27 cellular contexts compared by ENCODE assay signal in the genomic region with DNA sequence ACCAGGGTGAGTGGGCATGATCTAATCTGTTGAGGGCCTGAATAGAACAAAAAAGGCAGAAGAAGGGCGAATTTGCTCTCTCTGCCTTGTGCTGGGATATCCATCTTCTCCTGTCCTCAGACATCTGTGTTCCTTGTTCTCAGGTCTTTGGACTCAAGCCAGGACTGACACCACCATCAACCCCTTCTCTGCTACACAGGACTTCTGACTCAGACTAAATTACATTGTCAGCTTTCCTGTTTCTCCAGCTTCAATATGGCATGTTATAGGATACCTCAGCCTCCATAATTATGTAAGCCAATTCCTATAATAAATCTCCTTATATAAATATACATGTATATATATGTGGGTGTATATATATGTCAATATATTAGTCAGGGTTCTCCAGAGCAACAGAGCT. TPM values are rescaled to one million over a fixed set of nuclear protein-coding genes. Genes with fewer than 3 reads are reported as not detected.
A peak's percentile ranks its signal among the peaks of the same experiment; 100 is the strongest.
DNase-seq lines count a peak whose midpoint lies in the region; FAIRE-seq and TF ChIP-seq lines count a peak whose summit lies in the region.
"Had no signal": no experiment of that assay in that cellular context is flagged by ENCODE, and none has a peak within 500 bp of the region (broad histone marks: within the 10 kb centered on the region; RNA-seq: fewer than 3 reads in every experiment).

No MANE protein-coding gene starts in this region.

- no peaks in the 10 kb centered on the region for H3K36me3 ChIP-seq in sigmoid colon
- H3K36me3 ChIP-seq: adrenal gland, heart left ventricle, Peyer's patch, upper lobe of right lung had no signal

- no peaks in the 10 kb centered on the region for H3K4me1 ChIP-seq in sigmoid colon
- H3K4me1 ChIP-seq: adrenal gland, Peyer's patch, upper lobe of right lung had no signal

- intact Hi-C loops in sigmoid colon (cut with DNase I): no loop called here

- no peaks in the 10 kb centered on the region for H3K27me3 ChIP-seq in sigmoid colon
- H3K27me3 ChIP-seq: adrenal gland, heart left ventricle, Peyer's patch, upper lobe of right lung had no signal

- H3K4me3 Mint-ChIP-seq in endothelial cell (ENCODE audit: unreplicated experiment): no peak overlapping the region
- H3K4me3 Mint-ChIP-seq: CD4-positive, alpha-beta T cell; IgD-negative memory B cell; memory B cell; naive B cell; T-helper 17 cell had no signal

- no peaks in the 10 kb centered on the region for H3K27me3 Mint-ChIP-seq in endothelial cell (ENCODE audit: unreplicated experiment)
- H3K27me3 Mint-ChIP-seq: CD4-positive, alpha-beta T cell; naive B cell had no signal

- WGBS in sigmoid colon, 2 donors: 48 to 69% methylated on average over 1 of the region's 1 CpG

- DNase-seq in DMS 273 (lab: John Stamatoyannopoulos, UW; ENCODE audit: unreplicated experiment) (peak; percentile 85), LHCN-M2 (ENCODE audit: low read depth) (peak; percentile 45), SHP77 (lab: John Stamatoyannopoulos, UW) (peak; percentile 78 to 82), glomerular endothelial cell (ENCODE audit: extremely low read depth, low read depth, low spot score) (peak; percentile 5), endothelial cell (ENCODE audit: low spot score) (no peak), sigmoid colon (no peak), SW 1271 (lab: John Stamatoyannopoulos, UW) (no peak), H54 (ENCODE audit: insufficient read length, low spot score) (no peak)
- DNase-seq: activated CD4-positive, alpha-beta T cell treated with anti-CD3 and anti-CD28 coated beads for 4 hours; activated naive CD4-positive, alpha-beta T cell; activated T-cell treated with anti-CD3 and anti-CD28 coated beads, Interleukin-2, amount 50 U/mL, for 48 hours; adrenal gland; CD4-positive, alpha-beta T cell; DMS153; GF-D8; heart left ventricle; left cardiac atrium; naive B cell; nucleus accumbens; Peyer's patch; substantia nigra; T-helper 17 cell; upper lobe of right lung had no signal

- TF ChIP-seq POLR2A in sigmoid colon (IDR thresholded peaks at IDR 0.05): no peak
- no peak for TF ChIP-seq POLR2A in H54 (IDR thresholded peaks at IDR 0.05; ENCODE audit: low read depth, low read length)

- no peaks in the 10 kb centered on the region for H3K9me3 Mint-ChIP-seq in endothelial cell (ENCODE audit: unreplicated experiment)
- H3K9me3 Mint-ChIP-seq: CD4-positive, alpha-beta T cell; IgD-negative memory B cell; memory B cell had no signal

- H3K4me1 Mint-ChIP-seq in endothelial cell (ENCODE audit: unreplicated experiment): no peaks in the 10 kb centered on the region
- H3K4me1 Mint-ChIP-seq: T-helper 17 cell had no signal

- no peak for TF ChIP-seq EP300 in sigmoid colon (IDR thresholded peaks at IDR 0.05)

- FAIRE-seq in H54 (lab: Jason Lieb, UNC): no peak
- FAIRE-seq: GM18507 had no signal

- H3K4me3 ChIP-seq in sigmoid colon: no peak overlapping the region
- H3K4me3 ChIP-seq: adrenal gland, coronary artery, heart left ventricle, Peyer's patch, upper lobe of right lung had no signal

- H3K9me3 ChIP-seq in sigmoid colon: no peaks in the 10 kb centered on the region
- H3K9me3 ChIP-seq: adrenal gland, Peyer's patch, upper lobe of right lung had no signal

- TF ChIP-seq CTCF in endothelial cell (IDR thresholded peaks at IDR 0.05; ENCODE audit: unreplicated experiment) (no peak), sigmoid colon (IDR thresholded peaks at IDR 0.05) (no peak)

- H3K36me3 Mint-ChIP-seq in endothelial cell (ENCODE audit: low read depth, unreplicated experiment): no peaks in the 10 kb centered on the region
- H3K36me3 Mint-ChIP-seq: IgD-negative memory B cell, memory B cell, naive B cell had no signal

- no peak overlapping the region for H3K27ac ChIP-seq in sigmoid colon
- H3K27ac ChIP-seq: adrenal gland, coronary artery, heart left ventricle, Peyer's patch, upper lobe of right lung had no signal

- H3K27ac Mint-ChIP-seq in endothelial cell (ENCODE audit: unreplicated experiment): no peak overlapping the region
- H3K27ac Mint-ChIP-seq: CD4-positive, alpha-beta T cell; IgD-negative memory B cell; memory B cell; naive B cell; T-helper 17 cell had no signal

RNA-seq across cellular contexts. Expression of gene SLCO6A1, which starts 40.8 kb away (rescaled TPM):
- total RNA-seq in LHCN-M2 (2014; rRNA removed) (not detected in 2 replicates), glomerular endothelial cell (not detected in 2 replicates), endothelial cell (ENCODE audit: unreplicated experiment) (0.51 TPM), sigmoid colon (not detected)
- polyA plus RNA-seq in LHCN-M2 (2012): not detected
- not detected for polyA plus RNA-seq in sigmoid colon
- total RNA-seq: adrenal gland; CD4-positive, alpha-beta T cell; heart left ventricle; left cardiac atrium; Peyer's patch; T-helper 17 cell; upper lobe of right lung had no signal
- polyA plus RNA-seq: heart left ventricle, IgD-negative memory B cell had no signal

Comparison
In these comparisons a context has a peak if more than half of its experiments do, and no peak if none do; other contexts are left out.
1. DNase-seq: peak in DMS 273 (single experiment), LHCN-M2 (single experiment), SHP77 (2 of 2) and glomerular endothelial cell (single experiment); none in endothelial cell (single experiment), sigmoid colon (single experiment), SW 1271 (0 of 2) and H54 (single experiment).